In genomic region chr2:60530228-60530627, GRCh38 we compare ENCODE assay signal across 11 cellular contexts. TPM values are rescaled to one million over a fixed set of nuclear protein-coding genes. Genes with fewer than 3 reads are reported as not detected.
A peak's percentile ranks its signal among the peaks of the same experiment; 100 is the strongest.
DNase-seq lines count a peak whose midpoint lies in the region; ATAC-seq, FAIRE-seq and TF ChIP-seq lines count a peak whose summit lies in the region.
"Had no signal": no experiment of that assay in that cellular context is flagged by ENCODE, and none has a peak within 500 bp of the region (broad histone marks: within the 10 kb centered on the region; RNA-seq: fewer than 3 reads in every experiment).

No MANE protein-coding gene starts in this region.

- H3K4me1 Mint-ChIP-seq in activated CD4-positive, alpha-beta T cell treated with anti-CD3 and anti-CD28 coated beads, Interleukin-2, amount 10 ng/mL, durations not matched to agents 24 days and 14 days: no peaks in the 10 kb centered on the region

- H3K27me3 ChIP-seq in small intestine (ENCODE audit: control insufficient read depth in 2 of 2, insufficient read depth in 2 of 2, low read length in 2 of 2): peaks cover 0 to 4% of the 10 kb centered on the region in 2 donors

- H3K9me3 ChIP-seq in small intestine (ENCODE audit: control insufficient read depth, low read depth): no peaks in the 10 kb centered on the region

- H3K4me1 ChIP-seq in small intestine (ENCODE audit: control insufficient read depth in 2 of 2, insufficient read depth in 1 of 2, low read depth in 1 of 2, low read length in 1 of 2): peaks cover 0 to 6% of the 10 kb centered on the region in 2 donors

- H3K27me3 Mint-ChIP-seq in activated CD4-positive, alpha-beta T cell treated with anti-CD3 and anti-CD28 coated beads, Interleukin-2, amount 10 ng/mL, durations not matched to agents 24 days and 14 days: peaks cover 46% of the 10 kb centered on the region

- TF ChIP-seq CTCF in epithelial cell of proximal tubule (conservative IDR thresholded peaks at IDR 0.05; ENCODE audit: low read depth, low read length): no peak

- DNase-seq in NCI-H748 (lab: John Stamatoyannopoulos, UW; ENCODE audit: unreplicated experiment): peak; percentile 36
- DNase-seq in NCI-H748 treated with DMSO at 0.1 percent for 48 hours (lab: John Stamatoyannopoulos, UW): no peak
- DNase-seq in NCI-H526 (lab: John Stamatoyannopoulos, UW): peak; percentile 54 to 74
- DNase-seq in epithelial cell of proximal tubule (ENCODE audit: low read depth): no peak
- DNase-seq in small intestine: peak; percentile 85
- no peak for DNase-seq in activated CD4-positive, alpha-beta T cell treated with anti-CD3 and anti-CD28 coated beads, Interleukin-2, amount 10 ng/mL, durations not matched to agents 24 days and 14 days
- DNase-seq in HK-2 (ENCODE audit: unreplicated experiment): no peak
- DNase-seq: NK-92 treated with Interleukin-12 subunit alpha and Interleukin-12 subunit beta, amount 100 ng/mL, for 24 hours; T1000 had no signal

- no peak for FAIRE-seq in small intestine (lab: Jason Lieb, UNC)

- peak overlapping the region; percentile 50 to 52 for H3K27ac ChIP-seq in small intestine (ENCODE audit: low read depth in 1 of 2, low read length in 1 of 2)

- H3K4me3 ChIP-seq in epithelial cell of proximal tubule (ENCODE audit: low read depth, low read length) (peak overlapping the region; percentile 39), small intestine (ENCODE audit: low read depth in 1 of 2, low read length in 2 of 2) (no peak overlapping the region)

- no peak overlapping the region for H3K4me3 Mint-ChIP-seq in activated CD4-positive, alpha-beta T cell treated with anti-CD3 and anti-CD28 coated beads, Interleukin-2, amount 10 ng/mL, durations not matched to agents 24 days and 14 days
- H3K4me3 Mint-ChIP-seq: activated T-helper 1 cell treated with anti-CD3 and anti-CD28 coated beads, Interleukin-12 subunit alpha, Interleukin-12 subunit beta, Interleukin-2, Interleukin-4 antibody, amounts not matched to agents 30 ng/mL and 10 ng/mL and 1 ng/mL, durations not matched to agents 14 hours and 24 hours and 36 hours had no signal

- intact Hi-C loops in activated CD4-positive, alpha-beta T cell treated with anti-CD3 and anti-CD28 coated beads, Interleukin-2, amount 10 ng/mL, durations not matched to agents 24 days and 14 days (cut with micrococcal nuclease): no loop called here

- ATAC-seq in GM18909 (IDR thresholded peaks at IDR 0.05; ENCODE audit: poor library complexity, unreplicated experiment): no peak

- no peak overlapping the region for H3K27ac Mint-ChIP-seq in activated CD4-positive, alpha-beta T cell treated with anti-CD3 and anti-CD28 coated beads, Interleukin-2, amount 10 ng/mL, durations not matched to agents 24 days and 14 days
- H3K27ac Mint-ChIP-seq: activated T-helper 1 cell treated with anti-CD3 and anti-CD28 coated beads, Interleukin-12 subunit alpha, Interleukin-12 subunit beta, Interleukin-2, Interleukin-4 antibody, amounts not matched to agents 30 ng/mL and 10 ng/mL and 1 ng/mL, durations not matched to agents 14 hours and 24 hours and 36 hours had no signal

- H3K9me3 Mint-ChIP-seq in activated CD4-positive, alpha-beta T cell treated with anti-CD3 and anti-CD28 coated beads, Interleukin-2, amount 10 ng/mL, durations not matched to agents 24 days and 14 days: no peaks in the 10 kb centered on the region
- H3K9me3 Mint-ChIP-seq: activated T-helper 1 cell treated with anti-CD3 and anti-CD28 coated beads, Interleukin-12 subunit alpha, Interleukin-12 subunit beta, Interleukin-2, Interleukin-4 antibody, amounts not matched to agents 30 ng/mL and 10 ng/mL and 1 ng/mL, durations not matched to agents 14 hours and 24 hours and 36 hours had no signal

- H3K36me3 Mint-ChIP-seq in activated CD4-positive, alpha-beta T cell treated with anti-CD3 and anti-CD28 coated beads, Interleukin-2, amount 10 ng/mL, durations not matched to agents 24 days and 14 days (ENCODE audit: low read depth): no peaks in the 10 kb centered on the region

- 7 to 41% (median 12%) methylated on average over 13 of the region's 13 CpGs for WGBS in small intestine, 3 donors

- no peaks in the 10 kb centered on the region for H3K36me3 ChIP-seq in small intestine (ENCODE audit: control insufficient read depth in 2 of 2, insufficient read depth in 2 of 2, low read length in 2 of 2)

RNA-seq across cellular contexts. Expression of gene BCL11A, which starts 23.2 kb away (rescaled TPM):
- total RNA-seq in epithelial cell of proximal tubule: 3.5 and 4.4 TPM in 2 replicates
- 10 to 100 TPM in 2 of 3 donors, 1 to 10 TPM in 1; 2.2 to 17.2 (median 10.7) TPM for polyA plus RNA-seq in small intestine
- total RNA-seq in activated CD4-positive, alpha-beta T cell treated with anti-CD3 and anti-CD28 coated beads, Interleukin-2, amount 10 ng/mL, durations not matched to agents 24 days and 14 days: not detected in 2 replicates
- total RNA-seq: activated T-helper 1 cell treated with anti-CD3 and anti-CD28 coated beads, Interleukin-12 subunit alpha, Interleukin-12 subunit beta, Interleukin-2, Interleukin-4 antibody, amounts not matched to agents 30 ng/mL and 10 ng/mL and 1 ng/mL, durations not matched to agents 14 hours and 24 hours and 36 hours had no signal

Comparison
In these comparisons a context has a peak if more than half of its experiments do, and no peak if none do; other contexts are left out.
1. DNase-seq: peak in NCI-H748 (single experiment), NCI-H526 (2 of 2) and small intestine (single experiment); none in NCI-H748 treated with DMSO at 0.1 percent for 48 hours (single experiment), epithelial cell of proximal tubule (single experiment), activated CD4-positive, alpha-beta T cell treated with anti-CD3 and anti-CD28 coated beads, Interleukin-2, amount 10 ng/mL, durations not matched to agents 24 days and 14 days (single experiment) and HK-2 (single experiment).